In the genomic region with DNA sequence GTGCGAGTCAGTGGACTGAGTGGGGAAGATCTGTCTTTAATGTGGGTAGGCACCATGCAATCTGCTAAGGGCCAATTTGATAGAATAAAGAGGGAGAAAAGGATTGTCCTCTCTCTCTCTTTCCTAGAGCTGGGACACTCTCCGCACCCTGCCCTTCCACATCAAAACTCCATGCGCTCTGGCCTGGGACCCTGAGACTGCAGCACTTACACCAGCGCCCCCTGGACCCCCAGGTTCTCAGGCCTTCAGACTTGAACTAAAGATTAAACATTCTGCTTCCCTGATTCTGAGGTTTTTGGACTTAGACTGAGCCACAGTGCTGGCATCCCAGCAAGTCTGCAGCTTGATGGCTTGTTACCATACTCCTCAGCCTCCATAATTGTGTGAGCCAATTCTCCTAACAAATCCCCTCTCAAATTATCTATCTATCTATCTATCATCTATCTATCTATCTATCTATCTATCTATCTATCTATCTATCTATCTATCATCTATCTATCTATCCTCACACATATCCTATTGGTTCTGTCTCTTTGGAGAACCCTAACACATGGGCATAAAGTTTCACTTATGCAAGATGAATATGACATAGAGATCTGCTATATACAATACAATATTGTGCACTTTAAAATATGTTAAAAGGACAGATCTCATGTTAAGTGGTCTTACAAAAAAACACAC, we compare ENCODE assay signal across 2 cellular contexts.
TF ChIP-seq lines count a peak whose summit lies in the region.

No MANE protein-coding gene starts in this region.

TF ChIP-seq in GM23338, 12 proteins besides CTCF, POLR2A, EP300 and RAD21 (continues in another document):
- no peak for TF ChIP-seq ZNF331 (CRISPR knock-in tag; IDR thresholded peaks at IDR 0.05; ENCODE audit: low read depth)
- no peak for TF ChIP-seq EZH2 (IDR thresholded peaks at IDR 0.05; ENCODE audit: low read depth, unreplicated experiment)
- no peak for TF ChIP-seq JUNB (IDR thresholded peaks at IDR 0.05; ENCODE audit: unreplicated experiment)
- TF ChIP-seq, protein P1, sequence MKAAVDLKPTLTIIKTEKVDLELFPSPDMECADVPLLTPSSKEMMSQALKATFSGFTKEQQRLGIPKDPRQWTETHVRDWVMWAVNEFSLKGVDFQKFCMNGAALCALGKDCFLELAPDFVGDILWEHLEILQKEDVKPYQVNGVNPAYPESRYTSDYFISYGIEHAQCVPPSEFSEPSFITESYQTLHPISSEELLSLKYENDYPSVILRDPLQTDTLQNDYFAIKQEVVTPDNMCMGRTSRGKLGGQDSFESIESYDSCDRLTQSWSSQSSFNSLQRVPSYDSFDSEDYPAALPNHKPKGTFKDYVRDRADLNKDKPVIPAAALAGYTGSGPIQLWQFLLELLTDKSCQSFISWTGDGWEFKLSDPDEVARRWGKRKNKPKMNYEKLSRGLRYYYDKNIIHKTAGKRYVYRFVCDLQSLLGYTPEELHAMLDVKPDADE (IDR thresholded peaks at IDR 0.05), result no peak
- TF ChIP-seq, protein P2, sequence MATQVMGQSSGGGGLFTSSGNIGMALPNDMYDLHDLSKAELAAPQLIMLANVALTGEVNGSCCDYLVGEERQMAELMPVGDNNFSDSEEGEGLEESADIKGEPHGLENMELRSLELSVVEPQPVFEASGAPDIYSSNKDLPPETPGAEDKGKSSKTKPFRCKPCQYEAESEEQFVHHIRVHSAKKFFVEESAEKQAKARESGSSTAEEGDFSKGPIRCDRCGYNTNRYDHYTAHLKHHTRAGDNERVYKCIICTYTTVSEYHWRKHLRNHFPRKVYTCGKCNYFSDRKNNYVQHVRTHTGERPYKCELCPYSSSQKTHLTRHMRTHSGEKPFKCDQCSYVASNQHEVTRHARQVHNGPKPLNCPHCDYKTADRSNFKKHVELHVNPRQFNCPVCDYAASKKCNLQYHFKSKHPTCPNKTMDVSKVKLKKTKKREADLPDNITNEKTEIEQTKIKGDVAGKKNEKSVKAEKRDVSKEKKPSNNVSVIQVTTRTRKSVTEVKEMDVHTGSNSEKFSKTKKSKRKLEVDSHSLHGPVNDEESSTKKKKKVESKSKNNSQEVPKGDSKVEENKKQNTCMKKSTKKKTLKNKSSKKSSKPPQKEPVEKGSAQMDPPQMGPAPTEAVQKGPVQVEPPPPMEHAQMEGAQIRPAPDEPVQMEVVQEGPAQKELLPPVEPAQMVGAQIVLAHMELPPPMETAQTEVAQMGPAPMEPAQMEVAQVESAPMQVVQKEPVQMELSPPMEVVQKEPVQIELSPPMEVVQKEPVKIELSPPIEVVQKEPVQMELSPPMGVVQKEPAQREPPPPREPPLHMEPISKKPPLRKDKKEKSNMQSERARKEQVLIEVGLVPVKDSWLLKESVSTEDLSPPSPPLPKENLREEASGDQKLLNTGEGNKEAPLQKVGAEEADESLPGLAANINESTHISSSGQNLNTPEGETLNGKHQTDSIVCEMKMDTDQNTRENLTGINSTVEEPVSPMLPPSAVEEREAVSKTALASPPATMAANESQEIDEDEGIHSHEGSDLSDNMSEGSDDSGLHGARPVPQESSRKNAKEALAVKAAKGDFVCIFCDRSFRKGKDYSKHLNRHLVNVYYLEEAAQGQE (IDR thresholded peaks at IDR 0.05; ENCODE audit: unreplicated experiment), result no peak
- no peak for TF ChIP-seq NANOG (IDR thresholded peaks at IDR 0.05; ENCODE audit: borderline replicate concordance)
- TF ChIP-seq ZNF114 (CRISPR knock-in tag; IDR thresholded peaks at IDR 0.05), result no peak
- no peak for TF ChIP-seq STAT1 (IDR thresholded peaks at IDR 0.05; ENCODE audit: unreplicated experiment)

TF ChIP-seq in K562, 482 proteins besides CTCF, POLR2A, EP300 and RAD21:
- TF ChIP-seq, protein P3, sequence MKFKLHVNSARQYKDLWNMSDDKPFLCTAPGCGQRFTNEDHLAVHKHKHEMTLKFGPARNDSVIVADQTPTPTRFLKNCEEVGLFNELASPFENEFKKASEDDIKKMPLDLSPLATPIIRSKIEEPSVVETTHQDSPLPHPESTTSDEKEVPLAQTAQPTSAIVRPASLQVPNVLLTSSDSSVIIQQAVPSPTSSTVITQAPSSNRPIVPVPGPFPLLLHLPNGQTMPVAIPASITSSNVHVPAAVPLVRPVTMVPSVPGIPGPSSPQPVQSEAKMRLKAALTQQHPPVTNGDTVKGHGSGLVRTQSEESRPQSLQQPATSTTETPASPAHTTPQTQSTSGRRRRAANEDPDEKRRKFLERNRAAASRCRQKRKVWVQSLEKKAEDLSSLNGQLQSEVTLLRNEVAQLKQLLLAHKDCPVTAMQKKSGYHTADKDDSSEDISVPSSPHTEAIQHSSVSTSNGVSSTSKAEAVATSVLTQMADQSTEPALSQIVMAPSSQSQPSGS (CRISPR knock-in tag; IDR thresholded peaks at IDR 0.05), result no peak
- TF ChIP-seq GATAD2B (IDR thresholded peaks at IDR 0.05; ENCODE audit: borderline replicate concordance) (0 out of 2 replicates have a peak, but pooled peaks have one; percentile 66), DACH1 (IDR thresholded peaks at IDR 0.05; ENCODE audit: partially characterized antibody) (peak; percentile 98)
- TF ChIP-seq, protein P4, sequence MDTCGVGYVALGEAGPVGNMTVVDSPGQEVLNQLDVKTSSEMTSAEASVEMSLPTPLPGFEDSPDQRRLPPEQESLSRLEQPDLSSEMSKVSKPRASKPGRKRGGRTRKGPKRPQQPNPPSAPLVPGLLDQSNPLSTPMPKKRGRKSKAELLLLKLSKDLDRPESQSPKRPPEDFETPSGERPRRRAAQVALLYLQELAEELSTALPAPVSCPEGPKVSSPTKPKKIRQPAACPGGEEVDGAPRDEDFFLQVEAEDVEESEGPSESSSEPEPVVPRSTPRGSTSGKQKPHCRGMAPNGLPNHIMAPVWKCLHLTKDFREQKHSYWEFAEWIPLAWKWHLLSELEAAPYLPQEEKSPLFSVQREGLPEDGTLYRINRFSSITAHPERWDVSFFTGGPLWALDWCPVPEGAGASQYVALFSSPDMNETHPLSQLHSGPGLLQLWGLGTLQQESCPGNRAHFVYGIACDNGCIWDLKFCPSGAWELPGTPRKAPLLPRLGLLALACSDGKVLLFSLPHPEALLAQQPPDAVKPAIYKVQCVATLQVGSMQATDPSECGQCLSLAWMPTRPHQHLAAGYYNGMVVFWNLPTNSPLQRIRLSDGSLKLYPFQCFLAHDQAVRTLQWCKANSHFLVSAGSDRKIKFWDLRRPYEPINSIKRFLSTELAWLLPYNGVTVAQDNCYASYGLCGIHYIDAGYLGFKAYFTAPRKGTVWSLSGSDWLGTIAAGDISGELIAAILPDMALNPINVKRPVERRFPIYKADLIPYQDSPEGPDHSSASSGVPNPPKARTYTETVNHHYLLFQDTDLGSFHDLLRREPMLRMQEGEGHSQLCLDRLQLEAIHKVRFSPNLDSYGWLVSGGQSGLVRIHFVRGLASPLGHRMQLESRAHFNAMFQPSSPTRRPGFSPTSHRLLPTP (IDR thresholded peaks at IDR 0.05; ENCODE audit: borderline replicate concordance, extremely low read depth, insufficient read length), result no peak
- TF ChIP-seq, protein P5, sequence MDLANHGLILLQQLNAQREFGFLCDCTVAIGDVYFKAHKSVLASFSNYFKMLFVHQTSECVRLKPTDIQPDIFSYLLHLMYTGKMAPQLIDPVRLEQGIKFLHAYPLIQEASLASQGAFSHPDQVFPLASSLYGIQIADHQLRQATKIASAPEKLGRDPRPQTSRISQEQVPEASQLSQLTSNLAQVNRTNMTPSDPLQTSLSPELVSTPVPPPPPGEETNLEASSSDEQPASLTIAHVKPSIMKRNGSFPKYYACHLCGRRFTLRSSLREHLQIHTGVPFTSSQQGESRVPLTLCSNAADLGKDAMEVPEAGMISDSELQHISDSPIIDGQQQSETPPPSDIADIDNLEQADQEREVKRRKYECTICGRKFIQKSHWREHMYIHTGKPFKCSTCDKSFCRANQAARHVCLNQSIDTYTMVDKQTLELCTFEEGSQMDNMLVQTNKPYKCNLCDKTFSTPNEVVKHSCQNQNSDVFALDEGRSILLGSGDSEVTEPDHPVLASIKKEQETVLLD (IDR thresholded peaks at IDR 0.05), result peak; percentile 58; the same call in 1 of the 2 replicates
